1 cellular context compared by ENCODE assay signal in the genomic region with DNA sequence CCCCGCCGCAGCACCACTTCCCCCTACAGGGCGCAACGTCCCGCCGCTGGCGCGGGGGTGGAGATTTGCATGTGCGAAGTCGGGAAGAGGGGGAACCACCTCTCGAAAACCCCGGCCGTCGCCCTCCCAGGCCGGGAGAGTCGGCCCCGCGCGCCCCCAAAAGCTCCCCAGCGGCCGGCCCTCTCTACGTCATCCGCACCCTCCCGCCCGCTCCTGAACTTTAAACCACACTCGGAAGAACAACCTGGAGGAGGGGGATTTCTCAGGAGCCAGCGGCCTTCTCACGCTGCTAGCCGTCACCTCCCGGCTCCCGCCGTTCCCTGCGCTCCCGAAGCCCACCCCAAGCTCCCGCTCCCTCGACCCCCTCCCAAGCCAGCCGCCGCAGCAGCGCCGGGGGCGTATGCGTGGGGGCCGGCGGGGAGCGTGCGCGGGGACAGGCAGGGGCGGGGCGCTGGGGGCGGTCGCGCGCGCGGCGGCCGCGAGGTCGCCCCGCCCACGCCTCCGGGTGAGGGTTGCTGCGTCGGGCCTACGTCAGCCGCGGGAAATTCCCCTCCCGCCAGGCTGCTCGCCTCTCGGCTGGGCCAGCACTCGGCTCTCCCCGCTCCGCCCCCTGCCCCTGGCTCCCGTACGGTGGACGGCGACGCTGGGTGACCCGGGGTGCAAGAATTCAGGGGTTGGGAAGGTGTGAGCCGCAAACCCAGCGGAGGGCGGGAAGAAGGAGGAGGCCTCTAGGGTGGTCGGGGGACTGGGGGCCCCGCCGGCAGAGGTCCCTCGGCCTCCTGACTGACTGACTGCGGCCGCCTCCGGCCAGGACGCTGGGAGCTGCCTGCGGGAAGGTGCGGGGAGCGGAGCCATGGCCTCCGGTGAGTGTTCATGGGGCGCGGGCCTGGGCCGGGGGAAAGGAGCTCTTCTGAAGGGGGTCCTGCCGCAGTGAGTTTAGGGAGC.
A peak's percentile ranks its signal among the peaks of the same experiment; 100 is the strongest.
TF ChIP-seq lines count a peak whose summit lies in the region.

A gene (plus strand): TSS at position 587 of the 945 bp plus-strand sequence. CDS start 267 bp downstream, at position 854.

TF ChIP-seq in A549, 52 proteins besides CTCF, POLR2A, EP300 and RAD21 (continued from another document):
- TF ChIP-seq TFCP2L1 (CRISPR knock-in tag; IDR thresholded peaks at IDR 0.05) (peak; percentile 73), TP53 (CRISPR knock-in tag; IDR thresholded peaks at IDR 0.05) (peak; percentile 16; the same call in 1 of the 2 replicates), CHD4 (IDR thresholded peaks at IDR 0.05; ENCODE audit: borderline replicate concordance) (no peak), MYC (IDR thresholded peaks at IDR 0.05; ENCODE audit: borderline replicate concordance, low read length) (no peak; the same call in 1 of the 2 replicates), GATA3 (IDR thresholded peaks at IDR 0.05; ENCODE audit: borderline replicate concordance) (peak; percentile 8; the same call in 1 of the 2 replicates)
TF ChIP-seq in A549: peak in this region for 11.
